In genomic region chr19:14529254-14530004, GRCh38 we compare ENCODE assay signal across 1 cellular context.
TF ChIP-seq lines count a peak whose summit lies in the region.

Gene TECR, plus strand, starts transcription at chr19:14529594. Its CDS starts 103 bp downstream, at chr19:14529697.

TF ChIP-seq in IMR-90, 13 proteins besides CTCF, POLR2A, EP300 and RAD21 (continued from another document):
- peak; percentile 60 for TF ChIP-seq USF2 (IDR thresholded peaks at IDR 0.05; ENCODE audit: low read depth, low read length)
- peak; percentile 67; the same call in 1 of the 2 replicates for TF ChIP-seq MAZ (IDR thresholded peaks at IDR 0.05; ENCODE audit: borderline replicate concordance, low read depth, low read length)
- TF ChIP-seq CHD1 (IDR thresholded peaks at IDR 0.05; ENCODE audit: low read depth, low read length): no peak
- peak; percentile 45; the same call in 1 of the 2 replicates for TF ChIP-seq MXI1 (IDR thresholded peaks at IDR 0.05; ENCODE audit: borderline replicate concordance, low read depth, low read length)
- no peak for TF ChIP-seq RCOR1 (IDR thresholded peaks at IDR 0.05; ENCODE audit: insufficient replicate concordance, low read length)
